In genomic region chr6:16694789-16695188, GRCh38 we compare ENCODE assay signal across 9 cellular contexts.
DNase-seq lines count a peak whose midpoint lies in the region; ATAC-seq and TF ChIP-seq lines count a peak whose summit lies in the region.
"Had no signal": no experiment of that assay in that cellular context is flagged by ENCODE, and none has a peak within 500 bp of the region (broad histone marks: within the 10 kb centered on the region; RNA-seq: fewer than 3 reads in every experiment).

No MANE protein-coding gene starts in this region.

- H3K4me1 Mint-ChIP-seq in central memory CD8-positive, alpha-beta T cell, result peaks cover 66% of the 10 kb centered on the region

- intact Hi-C loops in esophagus muscularis mucosa (cut with DNase I), result no loop called here

- no peaks in the 10 kb centered on the region for H3K27me3 Mint-ChIP-seq in central memory CD8-positive, alpha-beta T cell

- DNase-seq in central memory CD8-positive, alpha-beta T cell (ENCODE audit: low spot score in 2 of 2), result no peak
- no peak for DNase-seq in H7
- DNase-seq in NCI-H82 (lab: John Stamatoyannopoulos, UW), result no peak
- no peak for DNase-seq in HuH-7 (ENCODE audit: low spot score)
- no peak for DNase-seq in esophagus muscularis mucosa (ENCODE audit: extremely low spot score)
- DNase-seq: activated CD4-positive, alpha-beta T cell treated with anti-CD3 and anti-CD28 coated beads for 4 hours had no signal

- H3K4me3 ChIP-seq in H7 (ENCODE audit: insufficient read depth, low read depth, low read length) (no peak overlapping the region), esophagus muscularis mucosa (no peak overlapping the region)

- no peaks in the 10 kb centered on the region for H3K9me3 ChIP-seq in esophagus muscularis mucosa

- H3K9me3 Mint-ChIP-seq in central memory CD8-positive, alpha-beta T cell, result no peaks in the 10 kb centered on the region

- ATAC-seq in GM18498 (IDR thresholded peaks at IDR 0.05; ENCODE audit: unreplicated experiment), result peak; percentile 47
- peak; percentile 66 for ATAC-seq in GM19395 (IDR thresholded peaks at IDR 0.05; ENCODE audit: unreplicated experiment)
- ATAC-seq in HG03175 (IDR thresholded peaks at IDR 0.05; ENCODE audit: unreplicated experiment), result peak; percentile 55
- peak; percentile 45 for ATAC-seq in central memory CD8-positive, alpha-beta T cell (replicated peaks; ENCODE audit: extremely low read depth, poor library complexity, severe bottlenecking)

- H3K36me3 Mint-ChIP-seq in central memory CD8-positive, alpha-beta T cell (ENCODE audit: insufficient read depth), result peaks cover 15% of the 10 kb centered on the region

- H3K27ac Mint-ChIP-seq in central memory CD8-positive, alpha-beta T cell (ENCODE audit: low read depth), result peak overlapping the region; percentile 90

- H3K27me3 ChIP-seq in H7 (ENCODE audit: control insufficient read depth, insufficient read depth, low read length) (no peaks in the 10 kb centered on the region), esophagus muscularis mucosa (no peaks in the 10 kb centered on the region)

- 78% methylated on average over 2 of the region's 2 CpGs for WGBS in esophagus muscularis mucosa

- H3K36me3 ChIP-seq in H7 (replicated peaks; ENCODE audit: control insufficient read depth, insufficient read depth, low read length) (no peaks in the 10 kb centered on the region), esophagus muscularis mucosa (no peaks in the 10 kb centered on the region)

- TF ChIP-seq POLR2A in esophagus muscularis mucosa (IDR thresholded peaks at IDR 0.05; ENCODE audit: low read depth), result no peak

- H3K4me3 Mint-ChIP-seq in central memory CD8-positive, alpha-beta T cell, result peak overlapping the region; percentile 15

- H3K27ac ChIP-seq in esophagus muscularis mucosa (replicated peaks in 1 of 4), result no peak overlapping the region

- peaks cover 17 to 31% (median 31%) of the 10 kb centered on the region in 4 donors for H3K4me1 ChIP-seq in esophagus muscularis mucosa

- TF ChIP-seq CTCF in esophagus muscularis mucosa (IDR thresholded peaks at IDR 0.05), result no peak

- TF ChIP-seq EP300 in esophagus muscularis mucosa (IDR thresholded peaks at IDR 0.05), result no peak
